Comparison of ENCODE assay signal across 14 cellular contexts in the genomic region with DNA sequence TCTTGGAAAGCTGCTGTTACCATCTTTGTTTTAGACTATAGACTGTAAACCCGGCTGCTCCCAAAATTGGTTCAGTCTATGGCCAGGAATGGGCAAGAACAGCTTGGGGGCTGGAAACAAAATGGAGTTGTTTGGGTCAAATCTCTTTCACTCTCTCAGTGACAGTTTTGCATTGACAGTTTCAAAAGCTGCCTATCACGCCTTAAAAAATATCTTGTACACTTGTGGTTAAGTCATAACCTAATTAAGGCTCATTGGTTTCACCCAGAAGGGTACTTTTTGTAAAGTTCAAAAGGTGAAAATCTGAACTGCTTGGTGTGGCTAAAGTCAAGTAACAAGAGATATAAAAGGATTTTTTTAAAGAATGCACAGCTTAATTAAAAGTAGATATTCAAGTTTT.
DNase-seq lines count a peak whose midpoint lies in the region; ATAC-seq and TF ChIP-seq lines count a peak whose summit lies in the region.
"Had no signal": no experiment of that assay in that cellular context is flagged by ENCODE, and none has a peak within 500 bp of the region (broad histone marks: within the 10 kb centered on the region; RNA-seq: fewer than 3 reads in every experiment).

No MANE protein-coding gene starts in this region.

- H3K36me3 ChIP-seq in vagina (no peaks in the 10 kb centered on the region), BE2C (no peaks in the 10 kb centered on the region), WERI-Rb-1 (no peaks in the 10 kb centered on the region)
- H3K36me3 ChIP-seq: stomach had no signal

- intact Hi-C loops in vagina (cut with DNase I), result no loop called here

- H3K9me3 ChIP-seq in vagina (no peaks in the 10 kb centered on the region), BE2C (no peaks in the 10 kb centered on the region), WERI-Rb-1 (ENCODE audit: severe bottlenecking) (peaks cover 3% of the 10 kb centered on the region)
- H3K9me3 ChIP-seq: stomach had no signal

- TF ChIP-seq POLR2A in vagina (IDR thresholded peaks at IDR 0.05), result no peak

- H3K4me3 ChIP-seq in vagina (no peak overlapping the region), BE2C (ENCODE audit: low read depth, low read length) (no peak overlapping the region), WERI-Rb-1 (ENCODE audit: low read depth, low read length) (no peak overlapping the region)
- H3K4me3 ChIP-seq: stomach had no signal

- TF ChIP-seq CTCF in vagina (IDR thresholded peaks at IDR 0.05), result no peak
- TF ChIP-seq CTCF in BE2C (IDR thresholded peaks at IDR 0.05; ENCODE audit: low read depth, low read length), result no peak
- no peak for TF ChIP-seq CTCF in WERI-Rb-1 (IDR thresholded peaks at IDR 0.05; ENCODE audit: low read depth, low read length)

- ATAC-seq in GM18511 (IDR thresholded peaks at IDR 0.05; ENCODE audit: unreplicated experiment) (peak; percentile 84), GM21360 (IDR thresholded peaks at IDR 0.05; ENCODE audit: unreplicated experiment) (peak; percentile 90), HG02885 (IDR thresholded peaks at IDR 0.05; ENCODE audit: poor library complexity, unreplicated experiment) (peak; percentile 92), HG03469 (IDR thresholded peaks at IDR 0.05; ENCODE audit: unreplicated experiment) (peak; percentile 86)
- ATAC-seq: naive thymus-derived CD8-positive, alpha-beta T cell; sciatic nerve had no signal

- H3K27me3 ChIP-seq in vagina, result no peaks in the 10 kb centered on the region
- H3K27me3 ChIP-seq in BE2C, result no peaks in the 10 kb centered on the region
- no peaks in the 10 kb centered on the region for H3K27me3 ChIP-seq in WERI-Rb-1 (ENCODE audit: insufficient read depth, low read depth, severe bottlenecking)
- H3K27me3 ChIP-seq: stomach had no signal

- H3K27ac ChIP-seq in vagina (no peak overlapping the region), WERI-Rb-1 (no peak overlapping the region)
- H3K27ac ChIP-seq: stomach had no signal

- no peak for DNase-seq in NCI-H1092 treated with DMSO at 0.1 percent for 48 hours (lab: John Stamatoyannopoulos, UW)
- DNase-seq in vagina (ENCODE audit: extremely low spot score in 2 of 2), result no peak
- DNase-seq in BE2C, result no peak
- no peak for DNase-seq in WERI-Rb-1
- DNase-seq: DMS53; naive thymus-derived CD8-positive, alpha-beta T cell; NCI-H774; SHP77; stomach had no signal

- H3K4me1 ChIP-seq in vagina (no peaks in the 10 kb centered on the region), BE2C (no peaks in the 10 kb centered on the region)
- H3K4me1 ChIP-seq: stomach had no signal
